Comparison of ENCODE assay signal across 24 cellular contexts in the genomic region with DNA sequence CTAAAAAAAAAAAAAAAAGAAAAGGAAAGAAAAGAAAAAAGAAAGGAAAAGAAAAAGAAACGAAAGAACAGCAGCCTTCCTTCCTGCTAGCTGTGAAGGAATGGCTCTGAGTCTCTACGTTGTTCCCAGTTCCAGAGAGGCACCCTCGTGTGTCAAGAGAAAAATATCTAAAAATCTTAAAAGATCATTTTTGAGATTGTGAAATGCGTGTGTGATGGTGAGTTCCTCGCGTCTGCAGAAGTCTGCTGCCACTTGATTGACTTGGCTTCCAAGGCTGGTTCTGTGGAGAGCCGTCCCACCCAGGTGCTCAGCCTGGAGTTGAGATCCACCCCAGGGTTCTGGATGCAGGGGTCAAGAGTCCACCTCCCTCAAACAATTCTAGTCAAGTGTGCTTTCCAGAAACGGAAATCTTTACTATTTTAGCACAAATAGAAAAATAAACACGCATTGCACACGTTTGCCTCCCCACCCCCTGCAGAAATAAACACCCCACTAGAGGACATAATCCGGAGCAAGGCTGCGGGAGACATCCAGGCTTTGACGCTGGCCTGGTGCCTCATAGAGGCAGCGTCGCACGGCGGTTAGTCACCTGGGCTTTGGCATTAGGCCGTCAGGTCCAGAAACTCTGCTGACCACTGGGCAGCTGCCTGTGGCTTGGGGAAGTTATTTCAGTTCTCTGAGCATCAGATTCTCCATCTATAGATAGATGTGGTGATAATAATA.
"Had no signal": no experiment of that assay in that cellular context is flagged by ENCODE, and none has a peak within 500 bp of the region (broad histone marks: within the 10 kb centered on the region; RNA-seq: fewer than 3 reads in every experiment).

No MANE protein-coding gene starts in this region.

- H3K36me3 ChIP-seq: ascending aorta, brain microvascular endothelial cell, gastroesophageal sphincter, left lung, neutrophil, thyroid gland, upper lobe of right lung had no signal

- DNase-seq: activated CD4-positive, alpha-beta memory T cell treated with anti-CD3 and anti-CD28 coated beads, Interleukin-2, amount 10 ng/mL, durations not matched to agents 7 days and 5 days; activated CD4-positive, alpha-beta T cell treated with anti-CD3 and anti-CD28 coated beads for 1 hour; activated CD4-positive, alpha-beta T cell treated with anti-CD3 and anti-CD28 coated beads, Interleukin-2, amount 10 ng/mL, durations not matched to agents 7 days and 5 days; activated CD8-positive, alpha-beta memory T cell treated with anti-CD3 and anti-CD28 coated beads, Interleukin-2, amount 50 U/mL, for 48 hours; activated gamma-delta T cell; activated naive CD4-positive, alpha-beta T cell treated with anti-CD3 and anti-CD28 coated beads, Interleukin-2, amount 10 ng/mL, durations not matched to agents 7 days and 5 days; activated naive CD8-positive, alpha-beta T cell treated with anti-CD3 and anti-CD28 coated beads, Interleukin-2, amount 10 ng/mL, durations not matched to agents 7 days and 5 days; activated T-cell treated with anti-CD3 and anti-CD28 coated beads, Interleukin-2, amount 50 U/mL, for 24 hours; brain microvascular endothelial cell; hippocampal formation; kidney glomerular epithelial cell; left lung; mammary epithelial cell; midbrain; small intestine; stimulated activated CD4-positive, alpha-beta T cell treated with anti-CD3 and anti-CD28 coated beads, Interleukin-4, amount 100 ng/mL, for 24 hours; stimulated activated naive CD8-positive, alpha-beta T cell treated with anti-CD3 and anti-CD28 coated beads, Interleukin-15, amount 100 ng/mL, for 72 hours; T-helper 17 cell; T1000; thyroid gland; upper lobe of right lung had no signal

- H3K9me3 ChIP-seq: ascending aorta, neutrophil, thyroid gland, upper lobe of right lung had no signal

- H3K27ac ChIP-seq: ascending aorta, brain microvascular endothelial cell, left lung, neutrophil, thyroid gland, upper lobe of right lung had no signal

- H3K4me3 ChIP-seq: ascending aorta, gastroesophageal sphincter, left lung, thyroid gland, upper lobe of right lung had no signal

- H3K4me1 ChIP-seq: ascending aorta had no signal

- H3K27me3 ChIP-seq: ascending aorta, brain microvascular endothelial cell, gastroesophageal sphincter, left lung, neutrophil, thyroid gland, upper lobe of right lung had no signal
